ENCODE assay signal across 11 cellular contexts in genomic region chr5:56056875-56057274, GRCh38.
A peak's percentile ranks its signal among the peaks of the same experiment; 100 is the strongest.
DNase-seq lines count a peak whose midpoint lies in the region; ATAC-seq and TF ChIP-seq lines count a peak whose summit lies in the region.
"Had no signal": no experiment of that assay in that cellular context is flagged by ENCODE, and none has a peak within 500 bp of the region (broad histone marks: within the 10 kb centered on the region; RNA-seq: fewer than 3 reads in every experiment).

No MANE protein-coding gene starts in this region.

- H3K27me3 ChIP-seq in transverse colon (no peaks in the 10 kb centered on the region), endodermal cell (ENCODE audit: control insufficient read depth, insufficient read depth, low read length, poor library complexity, severe bottlenecking) (no peaks in the 10 kb centered on the region)
- H3K27me3 ChIP-seq: cardiac muscle cell had no signal

- H3K9me3 ChIP-seq in transverse colon, result no peaks in the 10 kb centered on the region
- peaks cover 16% of the 10 kb centered on the region for H3K9me3 ChIP-seq in endodermal cell (ENCODE audit: control insufficient read depth, low read length)

- peaks cover 22% of the 10 kb centered on the region for H3K36me3 Mint-ChIP-seq in activated CD8-positive, alpha-beta T cell treated with anti-CD3 and anti-CD28 coated beads, Interleukin-2, amount 10 ng/mL, durations not matched to agents 7 days and 5 days (ENCODE audit: low read depth)
- H3K36me3 Mint-ChIP-seq in endodermal cell (ENCODE audit: low read depth), result peaks cover 4% of the 10 kb centered on the region

- POLR2A ChIA-PET in activated CD8-positive, alpha-beta T cell treated with anti-CD3 and anti-CD28 coated beads, Interleukin-2, amount 10 ng/mL, durations not matched to agents 7 days and 5 days (lab: Charles Lee), result interaction anchor here (0.6 kb wide), 1 partner anchor 20 kb away, joined by 3 read pairs; no protein-coding TSS in a partner anchor

- TF ChIP-seq POLR2A in GM18505 (IDR thresholded peaks at IDR 0.05; ENCODE audit: borderline replicate concordance, extremely low read depth, insufficient read depth, insufficient read length), result no peak
- no peak for TF ChIP-seq POLR2A in transverse colon (IDR thresholded peaks at IDR 0.05)

- H3K9ac ChIP-seq in endodermal cell (ENCODE audit: extremely low read depth, low read length, poor library complexity, severe bottlenecking), result no peak overlapping the region

- H3K27ac ChIP-seq in transverse colon (no peak overlapping the region), endodermal cell (ENCODE audit: low read depth, low read length) (no peak overlapping the region)
- H3K27ac ChIP-seq: cardiac muscle cell had no signal

- no peak for DNase-seq in activated CD8-positive, alpha-beta T cell treated with anti-CD3 and anti-CD28 coated beads, Interleukin-2, amount 10 ng/mL, durations not matched to agents 7 days and 5 days
- DNase-seq in transverse colon, result no peak
- DNase-seq in HuH-7.5 (ENCODE audit: low spot score), result no peak
- no peak for DNase-seq in endodermal cell
- DNase-seq in NCI-H748 (lab: John Stamatoyannopoulos, UW; ENCODE audit: unreplicated experiment), result no peak
- DNase-seq: NCI-H526 had no signal

- H3K4me3 ChIP-seq in transverse colon (no peak overlapping the region), endodermal cell (ENCODE audit: low read length) (no peak overlapping the region)
- H3K4me3 ChIP-seq: cardiac muscle cell had no signal

- peaks cover 7% of the 10 kb centered on the region for H3K27me3 Mint-ChIP-seq in activated CD8-positive, alpha-beta T cell treated with anti-CD3 and anti-CD28 coated beads, Interleukin-2, amount 10 ng/mL, durations not matched to agents 7 days and 5 days (ENCODE audit: low read depth)
- peaks cover 2% of the 10 kb centered on the region for H3K27me3 Mint-ChIP-seq in endodermal cell (ENCODE audit: insufficient read depth)

- H3K36me3 ChIP-seq in transverse colon (no peaks in the 10 kb centered on the region), endodermal cell (ENCODE audit: control insufficient read depth, insufficient read depth, low read length) (no peaks in the 10 kb centered on the region)
- H3K36me3 ChIP-seq: cardiac muscle cell had no signal

- TF ChIP-seq CTCF in transverse colon (IDR thresholded peaks at IDR 0.05) (no peak), endodermal cell (conservative IDR thresholded peaks at IDR 0.05) (no peak)

- ATAC-seq in GM18505 (IDR thresholded peaks at IDR 0.05; ENCODE audit: unreplicated experiment) (peak; percentile 80), GM19467 (IDR thresholded peaks at IDR 0.05; ENCODE audit: unreplicated experiment) (peak; percentile 70), HG03025 (IDR thresholded peaks at IDR 0.05; ENCODE audit: low FRiP score, unreplicated experiment) (peak; percentile 75)
- no peak for ATAC-seq in activated CD8-positive, alpha-beta T cell treated with anti-CD3 and anti-CD28 coated beads, Interleukin-2, amount 10 ng/mL, durations not matched to agents 7 days and 5 days
- ATAC-seq: left lobe of liver had no signal

- intact Hi-C loops in transverse colon (cut with DNase I; ENCODE audit: low total_unique reads), result no loop called here

- H3K4me1 Mint-ChIP-seq in activated CD8-positive, alpha-beta T cell treated with anti-CD3 and anti-CD28 coated beads, Interleukin-2, amount 10 ng/mL, durations not matched to agents 7 days and 5 days (ENCODE audit: low read depth), result peaks cover 57% of the 10 kb centered on the region
- peaks cover 13% of the 10 kb centered on the region for H3K4me1 Mint-ChIP-seq in endodermal cell

- H3K27ac Mint-ChIP-seq in activated CD8-positive, alpha-beta T cell treated with anti-CD3 and anti-CD28 coated beads, Interleukin-2, amount 10 ng/mL, durations not matched to agents 7 days and 5 days, result peak overlapping the region; percentile 1
- H3K27ac Mint-ChIP-seq in endodermal cell, result no peak overlapping the region

- no peak overlapping the region for H3K4me3 Mint-ChIP-seq in activated CD8-positive, alpha-beta T cell treated with anti-CD3 and anti-CD28 coated beads, Interleukin-2, amount 10 ng/mL, durations not matched to agents 7 days and 5 days
- H3K4me3 Mint-ChIP-seq in endodermal cell, result no peak overlapping the region

- no peak for TF ChIP-seq EP300 in transverse colon (IDR thresholded peaks at IDR 0.05; ENCODE audit: low read depth)

- in situ Hi-C loops in transverse colon (cut with MboI; ENCODE audit: low pct_ligation_motif_present in 1 of 4, low pct_unique_long_range_greater_than_20kb in 1 of 4, low sequenced_read_pairs in 3 of 4), result no loop called here

- H3K4me1 ChIP-seq in transverse colon, result peaks cover 0 to 17% (median 4%) of the 10 kb centered on the region in 4 donors
- no peaks in the 10 kb centered on the region for H3K4me1 ChIP-seq in endodermal cell (ENCODE audit: control insufficient read depth, insufficient read depth, low read length)

- 73 to 100% methylated on average over 1 to 2 of the region's 2 CpGs for WGBS in transverse colon (ENCODE audit: low coverage in 1 of 2), 2 donors
- WGBS in endodermal cell (ENCODE audit: insufficient coverage in 1 of 2, insufficient read length in 1 of 2), 2 experiments, result 89 to 94% methylated on average over 2 of the region's 2 CpGs

- H3K9me3 Mint-ChIP-seq in activated CD8-positive, alpha-beta T cell treated with anti-CD3 and anti-CD28 coated beads, Interleukin-2, amount 10 ng/mL, durations not matched to agents 7 days and 5 days (ENCODE audit: insufficient read depth), result peaks cover 17% of the 10 kb centered on the region
- H3K9me3 Mint-ChIP-seq in endodermal cell, result peaks cover 21% of the 10 kb centered on the region

- CTCF ChIA-PET in activated CD8-positive, alpha-beta T cell treated with anti-CD3 and anti-CD28 coated beads, Interleukin-2, amount 10 ng/mL, durations not matched to agents 7 days and 5 days (lab: Charles Lee), result no interaction called here
